In genomic region chr5:150544606-150545219, GRCh38 we compare ENCODE assay signal across 8 cellular contexts. TPM values are rescaled to one million over a fixed set of nuclear protein-coding genes. Genes with fewer than 3 reads are reported as not detected.
A peak's percentile ranks its signal among the peaks of the same experiment; 100 is the strongest.
DNase-seq lines count a peak whose midpoint lies in the region; ATAC-seq lines count a peak whose summit lies in the region.

No MANE protein-coding gene starts in this region.

- ATAC-seq in GM19463 (IDR thresholded peaks at IDR 0.05; ENCODE audit: unreplicated experiment): peak; percentile 99
- peak; percentile 82 for ATAC-seq in Right ventricle myocardium superior (ENCODE audit: poor library complexity)
- no peak for ATAC-seq in HG02970 (IDR thresholded peaks at IDR 0.05; ENCODE audit: low FRiP score, unreplicated experiment)

- intact Hi-C loops in Right ventricle myocardium superior (cut with DNase I): loop anchor here (2.0 kb wide), 1 partner anchor 86 kb away; no protein-coding TSS in a partner anchor

- DNase-seq in D341Med (ENCODE audit: low spot score): peak; percentile 91
- peak; percentile 32 for DNase-seq in HK-2 (ENCODE audit: unreplicated experiment)
- peak; percentile 77 for DNase-seq in SK-N-DZ (ENCODE audit: low spot score)
- DNase-seq in activated naive CD4-positive, alpha-beta T cell treated with anti-CD3 and anti-CD28 coated beads, Interleukin-2, amount 50 U/mL, for 16 hours: peak; percentile 60
- DNase-seq in Right ventricle myocardium superior: peak; percentile 85
- peak; percentile 65 for DNase-seq in putamen (ENCODE audit: low spot score)

RNA-seq across cellular contexts. Expression of gene NDST1, which starts 36.8 kb away (rescaled TPM):
- polyA plus RNA-seq in SK-N-DZ (2014; cell fraction: cytosol; rRNA removed): 22.8 and 30.8 TPM in 2 replicates
- polyA plus RNA-seq in SK-N-DZ (2014; cell fraction: nucleus; rRNA removed): 25.2 and 37.7 TPM in 2 replicates
- 50.8 TPM for total RNA-seq in Right ventricle myocardium superior

Comparison
In these comparisons a context has a peak if more than half of its experiments do, and no peak if none do; other contexts are left out.
1. DNase-seq: peak in every context shown above with its lines; median percentile 91 in D341Med; 85 in Right ventricle myocardium superior; 77 in SK-N-DZ; 65 in putamen; 60 in activated naive CD4-positive, alpha-beta T cell treated with anti-CD3 and anti-CD28 coated beads, Interleukin-2, amount 50 U/mL, for 16 hours; 32 in HK-2.